14 cellular contexts compared by ENCODE assay signal in the genomic region with DNA sequence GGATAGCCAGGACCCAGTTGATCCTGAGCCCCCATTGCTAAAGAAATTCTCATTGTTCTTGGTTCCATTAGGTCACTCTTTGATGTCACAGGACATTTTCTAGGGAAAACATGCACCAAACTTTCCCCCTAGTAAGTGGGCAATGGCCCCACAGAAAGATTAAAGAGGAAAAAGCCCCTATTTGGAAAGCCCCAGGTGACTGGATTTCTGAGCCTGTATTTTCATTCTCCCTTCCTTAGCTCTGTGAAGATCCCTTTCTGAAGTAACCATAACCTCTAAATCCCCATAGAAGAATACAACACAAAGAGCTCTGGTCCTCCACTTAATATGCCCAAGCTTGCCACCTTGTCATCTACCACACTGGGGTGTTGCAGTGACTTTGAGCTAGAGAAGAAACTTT.
"Had no signal": no experiment of that assay in that cellular context is flagged by ENCODE, and none has a peak within 500 bp of the region (broad histone marks: within the 10 kb centered on the region; RNA-seq: fewer than 3 reads in every experiment).

No MANE protein-coding gene starts in this region.

- H3K36me3 Mint-ChIP-seq: natural killer cell, T-cell, type B pancreatic cell had no signal

- H3K27me3 Mint-ChIP-seq: T-cell, type B pancreatic cell had no signal

- H3K27ac ChIP-seq: cardiac muscle cell, lower lobe of right lung, right atrium auricular region, SK-N-MC, skin epidermis had no signal

- DNase-seq: activated CD4-positive, alpha-beta T cell treated with anti-CD3 and anti-CD28 coated beads, Interleukin-2, amount 50 U/mL, for 4 hours; activated T-cell treated with anti-CD3 and anti-CD28 coated beads, Interleukin-2, amount 50 U/mL, for 48 hours; esophagus squamous epithelium; foreskin fibroblast; glutamatergic neuron; left cardiac atrium; lower lobe of right lung; natural killer cell; T-cell had no signal

- H3K4me3 ChIP-seq: cardiac muscle cell, esophagus squamous epithelium, lower lobe of right lung, right atrium auricular region, SK-N-MC, skin epidermis had no signal

- H3K36me3 ChIP-seq: cardiac muscle cell, esophagus squamous epithelium, lower lobe of right lung, right atrium auricular region had no signal

- ATAC-seq: left cardiac atrium, lower lobe of right lung, natural killer cell, T-cell had no signal

- H3K9me3 ChIP-seq: esophagus squamous epithelium, lower lobe of right lung, right atrium auricular region had no signal

- H3K4me3 Mint-ChIP-seq: natural killer cell, type B pancreatic cell had no signal

- H3K27me3 ChIP-seq: esophagus squamous epithelium, right atrium auricular region had no signal

- H3K9me3 Mint-ChIP-seq: natural killer cell had no signal

- H3K27ac Mint-ChIP-seq: type B pancreatic cell had no signal
